Comparison of ENCODE assay signal across 1 cellular context in the genomic region with DNA sequence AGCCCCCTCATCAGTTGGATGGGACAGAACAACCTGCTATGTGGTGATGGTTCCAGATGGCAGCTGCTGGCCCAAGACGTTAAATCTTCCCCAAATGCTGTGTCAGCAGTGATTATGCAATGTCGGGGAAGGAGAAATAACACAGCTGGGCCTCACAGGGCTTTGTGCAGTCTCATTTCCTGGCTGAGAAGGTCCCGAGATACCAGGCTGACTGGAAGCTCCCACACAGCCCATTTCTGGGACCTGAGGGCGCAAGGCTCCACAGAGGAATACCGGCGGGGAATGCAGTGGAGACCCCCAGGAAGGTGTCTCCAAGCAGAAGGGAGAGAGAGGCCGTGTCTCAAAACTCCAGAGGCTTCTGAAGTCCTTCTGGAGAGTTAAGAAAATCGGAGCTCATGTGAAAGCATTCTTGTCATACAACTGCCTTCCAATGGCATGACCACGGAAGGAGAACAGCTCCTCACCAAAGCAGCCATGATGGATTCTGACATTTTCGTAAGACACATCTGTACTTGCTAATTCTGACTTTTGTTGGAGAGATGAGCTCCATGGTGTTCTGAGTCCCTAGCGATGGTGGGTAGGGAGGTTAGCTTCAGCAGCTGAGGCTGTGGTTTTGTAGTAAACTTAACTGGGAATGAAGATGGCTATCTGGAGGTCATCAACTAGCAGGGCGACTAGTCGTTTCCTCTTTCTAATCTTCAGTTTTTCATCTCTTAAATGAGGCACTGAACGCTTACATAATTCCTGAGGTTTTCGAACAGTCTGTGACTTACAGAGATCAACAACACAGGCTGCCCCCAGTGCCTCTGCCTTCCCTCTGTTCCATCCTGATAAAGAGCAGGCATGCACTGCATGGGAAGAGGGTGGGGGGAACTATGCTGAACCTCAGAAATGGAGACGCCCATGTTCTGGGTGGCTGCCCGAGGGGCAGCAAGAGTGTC.
TF ChIP-seq lines count a peak whose summit lies in the region.

No MANE protein-coding gene starts in this region.

TF ChIP-seq in GM12878, 131 proteins besides CTCF, POLR2A, EP300 and RAD21 (continued from another document):
- TF ChIP-seq CEBPB (IDR thresholded peaks at IDR 0.05; ENCODE audit: borderline replicate concordance in 1 of 2, low read depth in 2 of 2, low read length in 2 of 2) (peak in 1 of 2 experiments; percentile 53; a peak in 1 of 4 replicates), TCF3 (IDR thresholded peaks at IDR 0.05; ENCODE audit: borderline replicate concordance, insufficient read depth, low read depth, low read length) (0 out of 2 replicates have a peak, but pooled peaks have one; percentile 29)
- TF ChIP-seq, protein P1, sequence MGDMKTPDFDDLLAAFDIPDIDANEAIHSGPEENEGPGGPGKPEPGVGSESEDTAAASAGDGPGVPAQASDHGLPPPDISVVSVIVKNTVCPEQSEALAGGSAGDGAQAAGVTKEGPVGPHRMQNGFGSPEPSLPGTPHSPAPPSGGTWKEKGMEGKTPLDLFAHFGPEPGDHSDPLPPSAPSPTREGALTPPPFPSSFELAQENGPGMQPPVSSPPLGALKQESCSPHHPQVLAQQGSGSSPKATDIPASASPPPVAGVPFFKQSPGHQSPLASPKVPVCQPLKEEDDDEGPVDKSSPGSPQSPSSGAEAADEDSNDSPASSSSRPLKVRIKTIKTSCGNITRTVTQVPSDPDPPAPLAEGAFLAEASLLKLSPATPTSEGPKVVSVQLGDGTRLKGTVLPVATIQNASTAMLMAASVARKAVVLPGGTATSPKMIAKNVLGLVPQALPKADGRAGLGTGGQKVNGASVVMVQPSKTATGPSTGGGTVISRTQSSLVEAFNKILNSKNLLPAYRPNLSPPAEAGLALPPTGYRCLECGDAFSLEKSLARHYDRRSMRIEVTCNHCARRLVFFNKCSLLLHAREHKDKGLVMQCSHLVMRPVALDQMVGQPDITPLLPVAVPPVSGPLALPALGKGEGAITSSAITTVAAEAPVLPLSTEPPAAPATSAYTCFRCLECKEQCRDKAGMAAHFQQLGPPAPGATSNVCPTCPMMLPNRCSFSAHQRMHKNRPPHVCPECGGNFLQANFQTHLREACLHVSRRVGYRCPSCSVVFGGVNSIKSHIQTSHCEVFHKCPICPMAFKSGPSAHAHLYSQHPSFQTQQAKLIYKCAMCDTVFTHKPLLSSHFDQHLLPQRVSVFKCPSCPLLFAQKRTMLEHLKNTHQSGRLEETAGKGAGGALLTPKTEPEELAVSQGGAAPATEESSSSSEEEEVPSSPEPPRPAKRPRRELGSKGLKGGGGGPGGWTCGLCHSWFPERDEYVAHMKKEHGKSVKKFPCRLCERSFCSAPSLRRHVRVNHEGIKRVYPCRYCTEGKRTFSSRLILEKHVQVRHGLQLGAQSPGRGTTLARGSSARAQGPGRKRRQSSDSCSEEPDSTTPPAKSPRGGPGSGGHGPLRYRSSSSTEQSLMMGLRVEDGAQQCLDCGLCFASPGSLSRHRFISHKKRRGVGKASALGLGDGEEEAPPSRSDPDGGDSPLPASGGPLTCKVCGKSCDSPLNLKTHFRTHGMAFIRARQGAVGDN (IDR thresholded peaks at IDR 0.05): no peak
TF ChIP-seq in GM12878: peak in this region for 3.
